Comparison of ENCODE assay signal across 8 cellular contexts in the genomic region with DNA sequence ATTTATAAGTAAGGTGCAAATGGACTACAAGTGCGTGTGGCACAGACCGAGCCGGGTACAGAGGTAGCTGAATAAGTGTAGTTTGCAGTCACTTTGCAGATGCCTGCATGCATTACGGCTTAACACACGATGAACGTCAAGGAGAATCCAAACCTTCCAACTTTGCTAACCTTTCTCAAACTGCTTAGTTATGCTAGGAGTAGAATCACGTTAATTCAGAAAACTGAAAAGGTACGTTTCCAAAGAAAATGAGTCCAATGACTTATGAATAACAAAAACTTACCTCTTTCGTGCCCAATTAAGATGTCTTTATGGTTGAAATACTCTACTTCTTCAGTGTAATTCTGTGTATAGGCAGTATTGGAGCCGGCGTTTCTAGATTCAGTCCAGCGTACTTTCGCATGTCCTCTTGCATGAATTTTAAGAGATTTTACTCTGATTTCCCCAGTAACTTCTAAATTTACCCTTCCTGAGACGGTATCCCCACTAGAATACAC.
DNase-seq lines count a peak whose midpoint lies in the region; ATAC-seq and TF ChIP-seq lines count a peak whose summit lies in the region.

No MANE protein-coding gene starts in this region.

- H3K4me1 Mint-ChIP-seq in activated T-cell treated with anti-CD3 and anti-CD28 coated beads, Interleukin-2, amount 50 U/mL, for 24 hours (ENCODE audit: low read depth) = peaks cover 27% of the 10 kb centered on the region

- no peaks in the 10 kb centered on the region for H3K27me3 Mint-ChIP-seq in activated T-cell treated with anti-CD3 and anti-CD28 coated beads, Interleukin-2, amount 50 U/mL, for 24 hours

- no peaks in the 10 kb centered on the region for H3K9me3 ChIP-seq in neuron (ENCODE audit: low read length)

- peak; percentile 18 for DNase-seq in NK-92 treated with Interleukin-12 subunit alpha and Interleukin-12 subunit beta, amount 100 ng/mL, for 24 hours (lab: John Stamatoyannopoulos, UW)
- DNase-seq in NK-92 (lab: John Stamatoyannopoulos, UW; ENCODE audit: unreplicated experiment) (no peak), NCI-H345 treated with DMSO at 0.1 percent for 48 hours (lab: John Stamatoyannopoulos, UW; ENCODE audit: unreplicated experiment) (peak; percentile 43), fibroblast of pulmonary artery (ENCODE audit: low read depth) (peak; percentile 64), islet precursor cell (no peak)
- peak; percentile 49 for DNase-seq in activated T-cell treated with anti-CD3 and anti-CD28 coated beads, Interleukin-2, amount 50 U/mL, for 24 hours

- peaks cover 39% of the 10 kb centered on the region for H3K36me3 Mint-ChIP-seq in activated T-cell treated with anti-CD3 and anti-CD28 coated beads, Interleukin-2, amount 50 U/mL, for 24 hours (ENCODE audit: low read depth)

- no peak overlapping the region for H2AFZ ChIP-seq in neuron (ENCODE audit: low read depth, low read length)

- H3K9me3 Mint-ChIP-seq in activated T-cell treated with anti-CD3 and anti-CD28 coated beads, Interleukin-2, amount 50 U/mL, for 24 hours = no peaks in the 10 kb centered on the region

- TF ChIP-seq CTCF in fibroblast of pulmonary artery (IDR thresholded peaks at IDR 0.05; ENCODE audit: low read length, missing control alignments) = no peak

- peaks cover 3% of the 10 kb centered on the region for H3K4me1 ChIP-seq in neuron (ENCODE audit: insufficient read depth, low read length)

- peak overlapping the region; percentile 93 for H3K4me3 Mint-ChIP-seq in activated T-cell treated with anti-CD3 and anti-CD28 coated beads, Interleukin-2, amount 50 U/mL, for 24 hours

- peaks cover 14% of the 10 kb centered on the region for H3K36me3 ChIP-seq in neuron (ENCODE audit: insufficient read depth, low read length)

- no peak for ATAC-seq in HG03108 (IDR thresholded peaks at IDR 0.05; ENCODE audit: unreplicated experiment)

- peak overlapping the region; percentile 99 for H3K27ac Mint-ChIP-seq in activated T-cell treated with anti-CD3 and anti-CD28 coated beads, Interleukin-2, amount 50 U/mL, for 24 hours

- H3K4me3 ChIP-seq in fibroblast of pulmonary artery (replicated peaks; ENCODE audit: low read depth, low read length) (peak overlapping the region; percentile 88), neuron (ENCODE audit: low read length) (peak overlapping the region; percentile 90)

- H3K27me3 ChIP-seq in neuron (ENCODE audit: insufficient read depth, low read length) = no peaks in the 10 kb centered on the region

Comparison
In these comparisons a context has a peak if more than half of its experiments do, and no peak if none do; other contexts are left out.
1. DNase-seq: peak in NK-92 treated with Interleukin-12 subunit alpha and Interleukin-12 subunit beta, amount 100 ng/mL, for 24 hours (single experiment), NCI-H345 treated with DMSO at 0.1 percent for 48 hours (single experiment), activated T-cell treated with anti-CD3 and anti-CD28 coated beads, Interleukin-2, amount 50 U/mL, for 24 hours (single experiment) and fibroblast of pulmonary artery (single experiment); none in NK-92 (single experiment) and islet precursor cell (single experiment).